Comparison of ENCODE assay signal across 13 cellular contexts in the genomic region with DNA sequence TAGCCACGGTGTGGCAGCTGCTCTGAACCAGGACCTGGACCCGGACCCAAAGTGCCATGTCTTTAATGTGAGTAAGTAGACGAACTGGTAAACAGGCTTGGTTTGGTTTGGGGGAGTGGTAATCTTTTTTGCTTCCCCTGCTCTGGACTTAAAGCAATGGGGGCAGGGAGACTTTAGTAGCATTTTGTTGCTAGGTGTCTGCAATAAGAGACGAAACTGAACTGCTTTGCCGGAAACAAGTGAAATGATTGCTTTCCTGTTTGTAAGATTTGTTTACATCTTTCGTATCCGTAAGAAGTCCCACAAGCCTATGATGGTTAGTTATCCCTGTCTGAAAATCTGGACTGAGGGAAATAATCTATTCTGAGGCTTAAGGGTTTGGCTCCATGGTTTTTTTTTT. TPM values are rescaled to one million over a fixed set of nuclear protein-coding genes. Genes with fewer than 3 reads are reported as not detected.
DNase-seq lines count a peak whose midpoint lies in the region; ATAC-seq, FAIRE-seq and TF ChIP-seq lines count a peak whose summit lies in the region.
"Had no signal": no experiment of that assay in that cellular context is flagged by ENCODE, and none has a peak within 500 bp of the region (broad histone marks: within the 10 kb centered on the region; RNA-seq: fewer than 3 reads in every experiment).

No MANE protein-coding gene starts in this region.

- peak overlapping the region; percentile 97 for H3K27ac Mint-ChIP-seq in CD4-positive, alpha-beta T cell
- H3K27ac Mint-ChIP-seq in MCF 10A (ENCODE audit: low read depth, unreplicated experiment) (peak overlapping the region; percentile 97), neural crest cell (ENCODE audit: unreplicated experiment) (no peak overlapping the region)

- DNase-seq in CD4-positive, alpha-beta T cell, result no peak
- DNase-seq in MCF 10A (ENCODE audit: unreplicated experiment), result no peak
- no peak for DNase-seq in neural crest cell (ENCODE audit: low read depth, low spot score)
- no peak for DNase-seq in GM12891 (ENCODE audit: insufficient read length, low spot score)
- DNase-seq: islet precursor cell; stimulated activated CD4-positive, alpha-beta T cell treated with anti-CD3 and anti-CD28 coated beads, Interleukin-4, amount 100 ng/mL, for 1 hour; WERI-Rb-1 had no signal

- peak overlapping the region; percentile 92 for H3K4me2 ChIP-seq in Loucy (ENCODE audit: low read depth, low read length, poor library complexity, severe bottlenecking)

- H3K79me2 ChIP-seq in Loucy (ENCODE audit: insufficient read depth, low read length), result peaks cover 82% of the 10 kb centered on the region

- peak overlapping the region; percentile 99 for H3K9ac ChIP-seq in Loucy (ENCODE audit: low read depth, low read length, poor library complexity, severe bottlenecking)

- no peaks in the 10 kb centered on the region for H3K9me3 ChIP-seq in CD4-positive, alpha-beta T cell (ENCODE audit: control insufficient read depth, low read length)
- no peaks in the 10 kb centered on the region for H3K9me3 ChIP-seq in Loucy (ENCODE audit: insufficient read depth, low read depth, low read length)

- H3K27me3 Mint-ChIP-seq in CD4-positive, alpha-beta T cell, result no peaks in the 10 kb centered on the region
- H3K27me3 Mint-ChIP-seq in MCF 10A (ENCODE audit: insufficient read depth, unreplicated experiment) (no peaks in the 10 kb centered on the region), neural crest cell (ENCODE audit: low read depth) (no peaks in the 10 kb centered on the region)

- intact Hi-C loops in CD4-positive, alpha-beta T cell (cut with DNase I, micrococcal nuclease), result no loop called here
- intact Hi-C loops in MCF 10A (cut with micrococcal nuclease), result no loop called here

- H2AFZ ChIP-seq in Loucy (ENCODE audit: low read length), result no peak overlapping the region

- peaks cover 33% of the 10 kb centered on the region; the same call in 1 of the 2 replicates for H3K36me3 ChIP-seq in Loucy (ENCODE audit: insufficient read depth, low read length)

- TF ChIP-seq POLR2A in GM12891 (IDR thresholded peaks at IDR 0.05; ENCODE audit: low read depth, low read length), result no peak

- H3K4me3 ChIP-seq in Loucy (ENCODE audit: low read length, poor library complexity, severe bottlenecking), result peak overlapping the region; percentile 94

- H3K27ac ChIP-seq in CD4-positive, alpha-beta T cell (ENCODE audit: low read depth, low read length), result peak overlapping the region; percentile 10
- H3K27ac ChIP-seq: WERI-Rb-1 had no signal

- H3K4me1 ChIP-seq in Loucy (ENCODE audit: insufficient read depth, low read length, poor library complexity, severe bottlenecking), result peaks cover 49% of the 10 kb centered on the region

- H3K36me3 Mint-ChIP-seq in CD4-positive, alpha-beta T cell (ENCODE audit: low read depth), result peaks cover 76% of the 10 kb centered on the region
- H3K36me3 Mint-ChIP-seq in MCF 10A (ENCODE audit: insufficient read depth, unreplicated experiment) (peaks cover 99% of the 10 kb centered on the region), neural crest cell (ENCODE audit: low read depth) (peaks cover 21% of the 10 kb centered on the region)

- CTCF ChIA-PET in CD4-positive, alpha-beta T cell (lab: Charles Lee), result interaction anchor here (1.5 to 2.4 kb wide), 2 partner anchors 38 to 62 kb away, joined by 4 to 10 read pairs; no protein-coding TSS in a partner anchor
- CTCF ChIA-PET in MCF 10A (lab: Yijun Ruan, JAX), result interaction anchor here (0.6 to 6.2 kb wide), 5 partner anchors 27 to 62 kb away, joined by 3 to 43 read pairs (median 4); no protein-coding TSS in a partner anchor

- FAIRE-seq in GM12891 (lab: Jason Lieb, UNC), result no peak
- FAIRE-seq: GM19239 had no signal

- no peaks in the 10 kb centered on the region for H3K27me3 ChIP-seq in CD4-positive, alpha-beta T cell (ENCODE audit: control insufficient read depth, insufficient read depth, low read length)
- H3K27me3 ChIP-seq in Loucy (ENCODE audit: insufficient read depth, low read length, poor library complexity, severe bottlenecking), result peaks cover 6% of the 10 kb centered on the region

- TF ChIP-seq CTCF in CD4-positive, alpha-beta T cell (IDR thresholded peaks at IDR 0.05), result no peak
- TF ChIP-seq CTCF in Loucy (conservative IDR thresholded peaks at IDR 0.05; ENCODE audit: low read length) (no peak), MCF 10A (IDR thresholded peaks at IDR 0.05; ENCODE audit: unreplicated experiment) (no peak), neural crest cell (conservative IDR thresholded peaks at IDR 0.05) (no peak)

- peak overlapping the region; percentile 79 for H3K4me3 Mint-ChIP-seq in CD4-positive, alpha-beta T cell
- H3K4me3 Mint-ChIP-seq in MCF 10A (ENCODE audit: unreplicated experiment) (peak overlapping the region; percentile 92), neural crest cell (peak overlapping the region; percentile 61)

- H3K9me2 ChIP-seq in Loucy (replicated peaks; ENCODE audit: low read depth, low read length), result no peaks in the 10 kb centered on the region

- peak; percentile 19 for ATAC-seq in CD4-positive, alpha-beta T cell (ENCODE audit: poor library complexity)
- ATAC-seq in GM18873 (IDR thresholded peaks at IDR 0.05; ENCODE audit: low FRiP score, unreplicated experiment), result no peak
- no peak for ATAC-seq in HG02763 (IDR thresholded peaks at IDR 0.05; ENCODE audit: unreplicated experiment)
- no peak for ATAC-seq in HG03469 (IDR thresholded peaks at IDR 0.05; ENCODE audit: unreplicated experiment)

- POLR2A ChIA-PET in CD4-positive, alpha-beta T cell (lab: Charles Lee), result interaction anchor here (0.5 to 0.6 kb wide), 3 partner anchors 10 to 63 kb away, joined by 3 to 4 read pairs (median 3); no protein-coding TSS in a partner anchor
- POLR2A ChIA-PET in MCF 10A (lab: Yijun Ruan, JAX), result interaction anchor here (0.8 to 8.3 kb wide), 17 partner anchors 10 to 174 kb away, joined by 3 to 171 read pairs (median 14); partner anchors contain the start of genes JMJD6, METTL23, MFSD11 and SRSF2

- H4K20me1 ChIP-seq in Loucy (ENCODE audit: insufficient read depth, low read length, poor library complexity, severe bottlenecking), result peaks cover 66% of the 10 kb centered on the region

- H3K4me1 Mint-ChIP-seq in CD4-positive, alpha-beta T cell (ENCODE audit: low read depth), result peaks cover 73% of the 10 kb centered on the region
- H3K4me1 Mint-ChIP-seq in MCF 10A (ENCODE audit: insufficient read depth, unreplicated experiment), result peaks cover 29% of the 10 kb centered on the region
- peaks cover 62% of the 10 kb centered on the region for H3K4me1 Mint-ChIP-seq in neural crest cell

- H3K9me3 Mint-ChIP-seq in CD4-positive, alpha-beta T cell, result no peaks in the 10 kb centered on the region
- H3K9me3 Mint-ChIP-seq in MCF 10A (ENCODE audit: unreplicated experiment), result no peaks in the 10 kb centered on the region
- H3K9me3 Mint-ChIP-seq in neural crest cell, result no peaks in the 10 kb centered on the region

- H3F3A ChIP-seq in Loucy (ENCODE audit: low read depth), result no peaks in the 10 kb centered on the region

- no TSS peak for BruUV-seq in MCF 10A (replicated peaks; lab: Mats Ljungman, UMichigan)

TF ChIP-seq in GM12891, 5 proteins besides CTCF, POLR2A, EP300 and RAD21:
- TF ChIP-seq POU2F2 (IDR thresholded peaks at IDR 0.05; ENCODE audit: low read depth, low read length) (no peak), TAF1 (IDR thresholded peaks at IDR 0.05; ENCODE audit: low read depth, low read length) (no peak), SPI1 (IDR thresholded peaks at IDR 0.05; ENCODE audit: low read depth, low read length) (no peak), PAX5 (IDR thresholded peaks at IDR 0.05; ENCODE audit: insufficient read depth, low read length, severe bottlenecking) (no peak), POLR2AphosphoS5 (IDR thresholded peaks at IDR 0.05; ENCODE audit: low read depth, low read length) (no peak)
TF ChIP-seq in GM12891: peak in this region for 0.

RNA-seq across cellular contexts. Expression of gene PRCD, which starts 21.5 kb away (rescaled TPM):
- not detected for total RNA-seq in CD4-positive, alpha-beta T cell
- total RNA-seq in MCF 10A (2022) (not detected in 2 replicates), neural crest cell (0.41 and 0.75 TPM in 2 replicates)
- 0.23 TPM for polyA plus RNA-seq in GM12891 (2012; ENCODE audit: low read depth, missing spikeins)
- total RNA-seq: NCI-H460 had no signal

RNA-seq across cellular contexts. Expression of gene CYGB, which starts 23.8 kb away (rescaled TPM):
- not detected for total RNA-seq in CD4-positive, alpha-beta T cell
- total RNA-seq in MCF 10A (2022) (not detected in 2 replicates), neural crest cell (8.6 and 8.7 TPM in 2 replicates)
- polyA plus RNA-seq in GM12891 (2012; ENCODE audit: low read depth, missing spikeins), result not detected

RNA-seq across cellular contexts. Expression of gene ST6GALNAC2, which starts 24.3 kb away (rescaled TPM):
- total RNA-seq in CD4-positive, alpha-beta T cell, result 1 to 10 TPM in 1 of 2 experiments, under 1 TPM in 1; 0.49 to 1.2 TPM
- 5.0 and 7.7 TPM in 2 replicates for total RNA-seq in MCF 10A (2022)
- total RNA-seq in neural crest cell, result 4.5 and 5.1 TPM in 2 replicates
- polyA plus RNA-seq in GM12891 (2012; ENCODE audit: low read depth, missing spikeins), result 0.13 TPM
